In the genomic region with DNA sequence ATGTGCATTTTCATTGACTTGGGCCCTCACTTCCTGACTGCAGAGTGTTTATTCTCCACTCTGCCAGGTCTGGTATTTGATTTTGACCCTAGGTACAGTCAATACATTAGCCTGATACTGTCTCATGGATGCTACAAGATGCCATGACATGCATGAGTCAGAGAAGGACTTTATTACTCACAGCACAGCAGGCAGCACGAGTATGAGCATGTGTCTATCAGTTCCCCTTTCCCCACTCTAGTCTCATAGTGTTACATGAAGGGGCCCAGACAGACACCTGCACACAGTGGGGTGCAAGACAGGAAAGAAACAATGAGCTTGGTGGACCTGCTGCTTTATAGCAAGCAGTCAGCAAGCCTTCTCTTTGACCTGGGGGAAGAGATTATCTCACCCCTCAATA, we compare ENCODE assay signal across 8 cellular contexts. TPM values are rescaled to one million over a fixed set of nuclear protein-coding genes. Genes with fewer than 3 reads are reported as not detected.
DNase-seq lines count a peak whose midpoint lies in the region; ATAC-seq, FAIRE-seq and TF ChIP-seq lines count a peak whose summit lies in the region.

No MANE protein-coding gene starts in this region.

- ATAC-seq in GM21526 (IDR thresholded peaks at IDR 0.05; ENCODE audit: low FRiP score, unreplicated experiment), result peak; percentile 97
- peak; percentile 71 for ATAC-seq in HG03571 (IDR thresholded peaks at IDR 0.05; ENCODE audit: unreplicated experiment)
- ATAC-seq in K562, result no peak

- TF ChIP-seq EP300 in K562 (IDR thresholded peaks at IDR 0.05; ENCODE audit: low read length), result no peak

- TF ChIP-seq RAD21 in K562 (CRISPR knock-in tag; conservative IDR thresholded peaks at IDR 0.05 in 1 of 2, IDR thresholded peaks at IDR 0.05 in 1 of 2), result no peak

- TF ChIP-seq CTCF in GM12865 (IDR thresholded peaks at IDR 0.05; ENCODE audit: insufficient read depth, low read depth, low read length, missing control alignments), result no peak
- no peak for TF ChIP-seq CTCF in K562 (IDR thresholded peaks at IDR 0.05 in 2 of 3, conservative IDR thresholded peaks at IDR 0.05 in 1 of 3; ENCODE audit: insufficient read depth in 2 of 3, low read depth in 1 of 3, low read length in 3 of 3)
- TF ChIP-seq CTCF in BE2C (IDR thresholded peaks at IDR 0.05; ENCODE audit: low read depth, low read length), result no peak

- in situ Hi-C loops in K562 (cut with MboI), result no loop called here

- CTCF ChIA-PET in K562 (lab: Yijun Ruan, JAX; ENCODE audit: low intra/inter-chr PET ratio), result interaction anchor here (0.6 kb wide), 1 partner anchor 445 kb away, joined by 3 read pairs; no protein-coding TSS in a partner anchor

- H3K36me3 ChIP-seq in K562 (ENCODE audit: control insufficient read depth, insufficient read depth, low read length), result no peaks in the 10 kb centered on the region
- no peaks in the 10 kb centered on the region for H3K36me3 ChIP-seq in BE2C

- H3K4me3 ChIP-seq in GM12865 (ENCODE audit: low read depth, low read length), result no peak overlapping the region
- H3K4me3 ChIP-seq in K562, result no peak overlapping the region
- no peak overlapping the region for H3K4me3 ChIP-seq in BE2C (ENCODE audit: low read depth, low read length)

- FAIRE-seq in K562 (lab: Jason Lieb, UNC), result no peak

- TF ChIP-seq POLR2A in K562 (conservative IDR thresholded peaks at IDR 0.05), result no peak

- peak; percentile 52 for DNase-seq in GM12865 (ENCODE audit: low read depth)
- no peak for DNase-seq in K562 (ENCODE audit: extremely low read depth in 1 of 4, low spot score in 3 of 4)
- no peak for DNase-seq in NCI-H2081 (lab: John Stamatoyannopoulos, UW)
- DNase-seq in BE2C, result no peak
- no peak for DNase-seq in DMS114 treated with DMSO at 0.1 percent for 48 hours (lab: John Stamatoyannopoulos, UW; ENCODE audit: unreplicated experiment)
- no peak for DNase-seq in pons (ENCODE audit: low spot score)

- H3K4me2 ChIP-seq in K562 (ENCODE audit: insufficient read depth, low read length), result no peak overlapping the region

- H3K79me2 ChIP-seq in K562 (ENCODE audit: control insufficient read depth, insufficient read depth, low read length), result no peaks in the 10 kb centered on the region

- H3K4me1 ChIP-seq in K562 (replicated peaks in 1 of 2; ENCODE audit: control insufficient read depth in 2 of 2, insufficient read depth in 2 of 2, low read length in 2 of 2), result no peaks in the 10 kb centered on the region
- H3K4me1 ChIP-seq in BE2C, result no peaks in the 10 kb centered on the region

- no peak overlapping the region for H2AFZ ChIP-seq in K562 (ENCODE audit: low read depth, low read length)

- no peaks in the 10 kb centered on the region for H4K20me1 ChIP-seq in K562 (replicated peaks; ENCODE audit: control insufficient read depth, insufficient read depth, low read length)

- no peaks in the 10 kb centered on the region for H3K9me1 ChIP-seq in K562 (ENCODE audit: control insufficient read depth, insufficient read depth, low read length)

- POLR2A ChIA-PET in K562 (lab: Yijun Ruan, JAX), result no interaction called here

- intact Hi-C loops in K562 (cut with micrococcal nuclease), result no loop called here

- no TSS peak for BruUV-seq in K562 (replicated peaks; lab: Mats Ljungman, UMichigan)

- WGBS in K562 (ENCODE audit: insufficient coverage, low coverage, missing lambda C conversion rate), result 0% methylated on average over 1 of the region's 1 CpG

- no peak overlapping the region for H3K27ac ChIP-seq in K562 (ENCODE audit: extremely low read depth, low read depth, low read length)

- H3K9ac ChIP-seq in K562 (ENCODE audit: insufficient read depth in 1 of 2, low read depth in 2 of 2, low read length in 2 of 2), result no peak overlapping the region

- H3K9me3 ChIP-seq in K562 (replicated peaks; ENCODE audit: control insufficient read depth, insufficient read depth, low read depth, low read length) (no peaks in the 10 kb centered on the region), BE2C (no peaks in the 10 kb centered on the region)

- H3K27me3 ChIP-seq in K562 (ENCODE audit: control insufficient read depth in 2 of 2, insufficient read depth in 2 of 2, low read length in 2 of 2) (no peaks in the 10 kb centered on the region), BE2C (peaks cover 6% of the 10 kb centered on the region; the same call in 1 of the 2 replicates)

TF ChIP-seq in K562, 482 proteins besides CTCF, POLR2A, EP300 and RAD21:
- TF ChIP-seq ZZZ3 (IDR thresholded peaks at IDR 0.05), result no peak
- no peak for TF ChIP-seq MCM7 (IDR thresholded peaks at IDR 0.05)
- no peak for TF ChIP-seq TAF15 (IDR thresholded peaks at IDR 0.05; ENCODE audit: low read depth, low read length)
- TF ChIP-seq SPI1 (IDR thresholded peaks at IDR 0.05; ENCODE audit: borderline replicate concordance, low read depth, low read length), result 0 out of 2 replicates have a peak, but pooled peaks have one; percentile 6
- TF ChIP-seq CHD2 (IDR thresholded peaks at IDR 0.05; ENCODE audit: low read depth, low read length), result no peak
- TF ChIP-seq FOSL1 (tag; conservative IDR thresholded peaks at IDR 0.05), result peak; percentile 28; the same call in 1 of the 2 replicates
- TF ChIP-seq SRSF3 (IDR thresholded peaks at IDR 0.05; ENCODE audit: insufficient read depth, low read length), result no peak
- no peak for TF ChIP-seq OTX1 (CRISPR knock-in tag; IDR thresholded peaks at IDR 0.05)

RNA-seq across cellular contexts. Expression of gene ITGA2, which starts 19.6 kb away (rescaled TPM):
- 0.05 TPM in 1 of 2 replicates, not detected in the other for total RNA-seq in K562 (2011; cell fraction: chromatin; rRNA removed; ENCODE audit: low replicate concordance)
- total RNA-seq in K562 (2011; cell fraction: nucleolus; rRNA removed), result not detected in 2 replicates
- total RNA-seq in K562 (2011; cell fraction: nucleoplasm; rRNA removed), result 0.07 and 0.08 TPM in 2 replicates
- total RNA-seq in K562 (2014; rRNA removed), result 0.04 TPM in 1 of 2 replicates, not detected in the other
- not detected in 2 replicates for total RNA-seq in K562 (2014; rRNA removed; fragmentation: Illumina TruSeq; extraction: Trizol)
- total RNA-seq in K562 (2015; rRNA removed; fragmentation: Illumina TruSeq; extraction: Trizol), result not detected in 2 replicates
- total RNA-seq in K562 (2021), result 0.09 and 0.11 TPM in 2 replicates
- 0.01 TPM in 2 replicates for polyA plus RNA-seq in K562 (2011; rRNA removed)
- 0.01 and 0.04 TPM in 2 replicates for polyA plus RNA-seq in K562 (2011; cell fraction: cytosol; rRNA removed)
- polyA plus RNA-seq in K562 (2011; cell fraction: nucleus; rRNA removed), result 0.04 TPM in 1 of 2 replicates, not detected in the other
- polyA plus RNA-seq in K562 (2012), result 0.03 and 0.04 TPM in 2 replicates
- polyA plus RNA-seq in K562 (2014; fragmentation: Illumina TruSeq; extraction: Trizol), result not detected in 2 replicates
- under 1 TPM in 1 of 2 experiments, not detected in 1; 0.01 TPM for polyA plus RNA-seq in K562 (2014; fragmentation: Nextera tagmentation; extraction: Ambion mirVana)
- 0.04 and 0.05 TPM in 2 replicates for polyA plus RNA-seq in K562 (2014; rRNA removed)
- polyA minus RNA-seq in K562 (2011; rRNA and poly(A)+ RNA removed), result 0.12 TPM in 1 of 2 replicates, not detected in the other
- polyA minus RNA-seq in K562 (2011; cell fraction: cytosol; rRNA and poly(A)+ RNA removed), result 0.46 TPM in 1 of 2 replicates, not detected in the other
- under 0.01 TPM in 2 replicates for polyA minus RNA-seq in K562 (2011; cell fraction: nucleus; rRNA and poly(A)+ RNA removed)
- polyA plus RNA-seq in BE2C (2012; ENCODE audit: insufficient read depth, insufficient read length, low read depth), result 0.09 TPM
